Comparison of ENCODE assay signal across 19 cellular contexts in the genomic region with DNA sequence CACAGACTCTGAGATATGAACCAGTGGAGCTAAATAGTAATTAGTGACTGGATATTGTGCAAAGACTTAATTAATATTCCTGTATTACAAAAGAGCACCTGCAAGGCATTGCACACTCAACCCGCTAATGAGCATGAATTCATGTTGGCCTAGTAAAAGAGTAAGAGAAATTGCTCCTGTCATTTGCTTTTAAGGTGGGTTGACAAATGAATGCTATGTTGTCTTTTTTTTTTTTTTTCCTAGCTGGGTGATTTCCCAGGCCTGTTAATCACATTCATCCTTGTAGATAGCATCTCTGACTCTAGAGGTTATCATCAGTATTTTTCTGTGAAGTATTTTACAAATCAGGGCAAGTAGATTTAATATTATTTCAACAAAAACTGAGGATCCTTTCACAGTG.
"Had no signal": no experiment of that assay in that cellular context is flagged by ENCODE, and none has a peak within 500 bp of the region (broad histone marks: within the 10 kb centered on the region; RNA-seq: fewer than 3 reads in every experiment).

No MANE protein-coding gene starts in this region.

- H3K36me3 Mint-ChIP-seq: type B pancreatic cell had no signal

- ATAC-seq: activated CD4-positive, alpha-beta T cell treated with anti-CD3 and anti-CD28 coated beads for 36 hours; gastrocnemius medialis; naive thymus-derived CD8-positive, alpha-beta T cell had no signal

- DNase-seq: activated B cell treated with CpG ODN at 0.5 μM for 24 hours; activated CD4-positive, alpha-beta T cell treated with anti-CD3 and anti-CD28 coated beads for 36 hours; activated CD4-positive, alpha-beta T cell treated with anti-CD3 and anti-CD28 coated beads, Interleukin-2, amount 50 U/mL, for 48 hours; activated naive CD4-positive, alpha-beta T cell treated with Interleukin-2 at 50 U/mL for 16 hours; activated naive CD8-positive, alpha-beta T cell treated with anti-CD3 and anti-CD28 coated beads for 36 hours; activated T-cell treated with anti-CD3 and anti-CD28 coated beads, Interleukin-2, amount 50 U/mL, for 48 hours; colonic mucosa; dorsolateral prefrontal cortex; gastrocnemius medialis; hippocampal formation; kidney glomerular epithelial cell; left ventricle myocardium inferior; naive thymus-derived CD8-positive, alpha-beta T cell; retina; sigmoid colon; stimulated activated CD4-positive, alpha-beta T cell treated with anti-CD3 and anti-CD28 coated beads, Interleukin-4, amount 100 ng/mL, for 1 hour; stimulated activated naive CD4-positive, alpha-beta T cell treated with Interleukin-2 at 50 U/mL for 16 hours had no signal

- H3K27me3 Mint-ChIP-seq: activated B cell treated with CpG ODN at 0.5 μM for 24 hours; activated CD4-positive, alpha-beta T cell treated with anti-CD3 and anti-CD28 coated beads for 36 hours; activated naive CD8-positive, alpha-beta T cell treated with anti-CD3 and anti-CD28 coated beads for 36 hours; central memory CD8-positive, alpha-beta T cell; naive thymus-derived CD8-positive, alpha-beta T cell had no signal

- H3K4me3 Mint-ChIP-seq: activated B cell treated with CpG ODN at 0.5 μM for 24 hours; activated CD4-positive, alpha-beta T cell treated with anti-CD3 and anti-CD28 coated beads for 36 hours; activated naive CD8-positive, alpha-beta T cell treated with anti-CD3 and anti-CD28 coated beads for 36 hours; central memory CD8-positive, alpha-beta T cell; naive thymus-derived CD8-positive, alpha-beta T cell; type B pancreatic cell had no signal

- H3K27ac Mint-ChIP-seq: activated B cell treated with CpG ODN at 0.5 μM for 24 hours; activated CD4-positive, alpha-beta T cell treated with anti-CD3 and anti-CD28 coated beads for 36 hours; activated naive CD8-positive, alpha-beta T cell treated with anti-CD3 and anti-CD28 coated beads for 36 hours; type B pancreatic cell had no signal

- H3K9me3 Mint-ChIP-seq: central memory CD8-positive, alpha-beta T cell had no signal
